1 cellular context compared by ENCODE assay signal in the genomic region with DNA sequence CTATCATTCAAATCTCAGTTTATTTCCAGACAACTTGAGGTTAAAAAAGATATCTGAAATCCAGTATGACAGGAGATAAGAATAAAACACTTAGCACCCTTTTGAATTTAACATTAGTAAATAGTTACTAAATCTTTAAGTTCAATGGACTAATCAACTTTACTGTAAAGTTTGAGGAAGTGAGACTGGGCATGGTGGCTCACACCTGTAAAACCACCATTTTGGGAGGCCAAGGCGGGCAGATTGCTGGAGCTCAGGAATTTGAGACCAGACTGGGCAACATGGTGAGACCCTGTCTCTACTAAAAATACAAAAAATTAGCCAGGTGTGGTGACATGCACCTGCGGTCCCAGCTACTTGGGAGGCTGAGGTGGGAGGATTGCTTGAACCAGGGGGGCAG.
TF ChIP-seq lines count a peak whose summit lies in the region.

No MANE protein-coding gene starts in this region.

TF ChIP-seq in GM12878, 131 proteins besides CTCF, POLR2A, EP300 and RAD21:
- peak; percentile 69; the same call in 1 of the 2 replicates for TF ChIP-seq SPI1 (IDR thresholded peaks at IDR 0.05; ENCODE audit: borderline replicate concordance, insufficient read depth, low read depth, low read length)
- TF ChIP-seq SUPT20H (IDR thresholded peaks at IDR 0.05; ENCODE audit: borderline replicate concordance, control insufficient read depth, low read depth, low read length) = no peak
- TF ChIP-seq, protein P1, sequence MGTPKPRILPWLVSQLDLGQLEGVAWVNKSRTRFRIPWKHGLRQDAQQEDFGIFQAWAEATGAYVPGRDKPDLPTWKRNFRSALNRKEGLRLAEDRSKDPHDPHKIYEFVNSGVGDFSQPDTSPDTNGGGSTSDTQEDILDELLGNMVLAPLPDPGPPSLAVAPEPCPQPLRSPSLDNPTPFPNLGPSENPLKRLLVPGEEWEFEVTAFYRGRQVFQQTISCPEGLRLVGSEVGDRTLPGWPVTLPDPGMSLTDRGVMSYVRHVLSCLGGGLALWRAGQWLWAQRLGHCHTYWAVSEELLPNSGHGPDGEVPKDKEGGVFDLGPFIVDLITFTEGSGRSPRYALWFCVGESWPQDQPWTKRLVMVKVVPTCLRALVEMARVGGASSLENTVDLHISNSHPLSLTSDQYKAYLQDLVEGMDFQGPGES (IDR thresholded peaks at IDR 0.05) = no peak
- peak; percentile 47 for TF ChIP-seq YY1 (IDR thresholded peaks at IDR 0.05; ENCODE audit: low read depth, low read length)
- TF ChIP-seq SMC3 (IDR thresholded peaks at IDR 0.05; ENCODE audit: borderline replicate concordance, low read length) = no peak
- no peak for TF ChIP-seq SP1 (IDR thresholded peaks at IDR 0.05; ENCODE audit: low read depth, low read length)
- TF ChIP-seq PAX5 (IDR thresholded peaks at IDR 0.05; ENCODE audit: borderline replicate concordance, low read depth, low read length) = no peak
